In genomic region chrX:128078545-128078944, GRCh38 we compare ENCODE assay signal across 19 cellular contexts. TPM values are rescaled to one million over a fixed set of nuclear protein-coding genes. Genes with fewer than 3 reads are reported as not detected.
DNase-seq lines count a peak whose midpoint lies in the region; FAIRE-seq and TF ChIP-seq lines count a peak whose summit lies in the region.
"Had no signal": no experiment of that assay in that cellular context is flagged by ENCODE, and none has a peak within 500 bp of the region (broad histone marks: within the 10 kb centered on the region; RNA-seq: fewer than 3 reads in every experiment).

No MANE protein-coding gene starts in this region.

- H3K4me1 ChIP-seq in astrocyte (ENCODE audit: insufficient read depth, low read length) = no peaks in the 10 kb centered on the region
- H3K4me1 ChIP-seq in iPS-18a (ENCODE audit: control insufficient read depth, low read depth, low read length) = peaks cover 7% of the 10 kb centered on the region
- H3K4me1 ChIP-seq in OCI-LY7 (ENCODE audit: insufficient read depth, low read length, poor library complexity, severe bottlenecking) = no peaks in the 10 kb centered on the region
- H3K4me1 ChIP-seq: BLaER1 had no signal

- H3K9me2 ChIP-seq in OCI-LY7 (ENCODE audit: insufficient read depth, low read length) = no peaks in the 10 kb centered on the region

- FAIRE-seq in astrocyte (lab: Jason Lieb, UNC) = peak; percentile 23
- FAIRE-seq: G401.6, GM12892, GM19239, H54, HepG2 had no signal

- H3K9me3 Mint-ChIP-seq in astrocyte (ENCODE audit: unreplicated experiment) = no peaks in the 10 kb centered on the region

- H4K20me1 ChIP-seq in astrocyte (ENCODE audit: insufficient read depth, low read length) = no peaks in the 10 kb centered on the region
- H4K20me1 ChIP-seq in OCI-LY7 (ENCODE audit: insufficient read depth, low read length) = no peaks in the 10 kb centered on the region
- H4K20me1 ChIP-seq: BLaER1 had no signal

- H3K27me3 ChIP-seq in astrocyte (ENCODE audit: insufficient read depth, low read length) (no peaks in the 10 kb centered on the region), iPS-18a (ENCODE audit: control insufficient read depth, insufficient read depth, low read length) (no peaks in the 10 kb centered on the region), brain microvascular endothelial cell (replicated peaks) (no peaks in the 10 kb centered on the region)

- intact Hi-C loops in OCI-LY7 (cut with micrococcal nuclease; ENCODE audit: unreplicated experiment) = no loop called here

- CTCF ChIA-PET in OCI-LY7 (lab: Charles Lee; ENCODE audit: unreplicated experiment) = no interaction called here

- H3K4me3 Mint-ChIP-seq in astrocyte (ENCODE audit: unreplicated experiment) = no peak overlapping the region
- H3K4me3 Mint-ChIP-seq: CD8-positive, alpha-beta memory T cell had no signal

- H3K4me1 Mint-ChIP-seq in astrocyte (ENCODE audit: low read depth, unreplicated experiment) = no peaks in the 10 kb centered on the region
- H3K4me1 Mint-ChIP-seq: CD8-positive, alpha-beta memory T cell had no signal

- in situ Hi-C loops in ACHN (cut with HindIII; ENCODE audit: low pct_ligation_motif_present, low pct_unique_long_range_greater_than_20kb, low sequenced_read_pairs) = no loop called here
- in situ Hi-C loops in brain microvascular endothelial cell (cut with HindIII; ENCODE audit: low pct_ligation_motif_present, low sequenced_read_pairs) = no loop called here

- H3K27ac ChIP-seq in astrocyte (ENCODE audit: low read depth, low read length) = no peak overlapping the region
- H3K27ac ChIP-seq in iPS-18a (ENCODE audit: low read length) = peak overlapping the region; percentile 15
- no peak overlapping the region for H3K27ac ChIP-seq in OCI-LY7 (ENCODE audit: low read depth, low read length, poor library complexity, severe bottlenecking)
- H3K27ac ChIP-seq in brain microvascular endothelial cell = no peak overlapping the region
- H3K27ac ChIP-seq: 22Rv1, BLaER1 had no signal

- no peak overlapping the region for H3K4me3 ChIP-seq in astrocyte (ENCODE audit: insufficient read depth, low read depth, low read length)
- H3K4me3 ChIP-seq in iPS-18a (ENCODE audit: low read length) = peak overlapping the region; percentile 19
- H3K4me3 ChIP-seq in OCI-LY7 (ENCODE audit: low read depth, low read length, poor library complexity, severe bottlenecking) = no peak overlapping the region
- no peak overlapping the region for H3K4me3 ChIP-seq in brain microvascular endothelial cell (ENCODE audit: low read depth, low read length)
- H3K4me3 ChIP-seq: BLaER1 had no signal

- no peaks in the 10 kb centered on the region for H3K27me3 Mint-ChIP-seq in astrocyte (ENCODE audit: low read depth, unreplicated experiment)

- no TSS peak for BruUV-seq in OCI-LY7 (replicated peaks; lab: Mats Ljungman, UMichigan)

- H3K9ac ChIP-seq in astrocyte (ENCODE audit: low read length) = no peak overlapping the region
- H3K9ac ChIP-seq in iPS-18a (ENCODE audit: low read length) = no peak overlapping the region
- H3K9ac ChIP-seq: BLaER1 had no signal

- H3K36me3 ChIP-seq in astrocyte (ENCODE audit: insufficient read depth, low read length) (no peaks in the 10 kb centered on the region), iPS-18a (ENCODE audit: control insufficient read depth, low read depth, low read length) (no peaks in the 10 kb centered on the region), OCI-LY7 (ENCODE audit: insufficient read depth, low read length) (no peaks in the 10 kb centered on the region), brain microvascular endothelial cell (replicated peaks) (no peaks in the 10 kb centered on the region)
- H3K36me3 ChIP-seq: BLaER1 had no signal

- no peaks in the 10 kb centered on the region for H3K36me3 Mint-ChIP-seq in astrocyte (ENCODE audit: low read depth, unreplicated experiment)
- H3K36me3 Mint-ChIP-seq: CD8-positive, alpha-beta memory T cell had no signal

- H3K9me3 ChIP-seq in astrocyte (ENCODE audit: insufficient read depth, low read depth, low read length) = no peaks in the 10 kb centered on the region
- peaks cover 14% of the 10 kb centered on the region for H3K9me3 ChIP-seq in iPS-18a (ENCODE audit: control insufficient read depth, low read depth, low read length)
- H3K9me3 ChIP-seq in OCI-LY7 (ENCODE audit: low read length) = no peaks in the 10 kb centered on the region
- H3K9me3 ChIP-seq: BLaER1 had no signal

- POLR2A ChIA-PET in OCI-LY7 (lab: Charles Lee) = no interaction called here

- no peak overlapping the region for H3K27ac Mint-ChIP-seq in astrocyte (ENCODE audit: unreplicated experiment)
- H3K27ac Mint-ChIP-seq: CD8-positive, alpha-beta memory T cell had no signal

- H2AFZ ChIP-seq in astrocyte (ENCODE audit: low read depth, low read length) = no peak overlapping the region
- H2AFZ ChIP-seq in OCI-LY7 (ENCODE audit: low read length) = no peak overlapping the region

- DNase-seq in DMS53 (lab: John Stamatoyannopoulos, UW) (peak; percentile 0), DMS53 treated with DMSO at 0.1 percent for 48 hours (lab: John Stamatoyannopoulos, UW; ENCODE audit: unreplicated experiment) (no peak), astrocyte (ENCODE audit: low read depth) (no peak), OCI-LY7 (ENCODE audit: low spot score) (no peak), ACHN (no peak), brain microvascular endothelial cell (no peak), NCI-H2196 (lab: John Stamatoyannopoulos, UW; ENCODE audit: unreplicated experiment) (no peak)
- DNase-seq: AML-193; CD8-positive, alpha-beta memory T cell; DMS79 had no signal

- H3K4me2 ChIP-seq in astrocyte (ENCODE audit: low read length) = no peak overlapping the region
- H3K4me2 ChIP-seq in OCI-LY7 (ENCODE audit: low read length) = no peak overlapping the region
- H3K4me2 ChIP-seq: BLaER1 had no signal

- TF ChIP-seq CTCF in astrocyte (IDR thresholded peaks at IDR 0.05; ENCODE audit: insufficient read depth, low read depth, low read length) (no peak), OCI-LY7 (conservative IDR thresholded peaks at IDR 0.05; ENCODE audit: low read length) (no peak), brain microvascular endothelial cell (IDR thresholded peaks at IDR 0.05; ENCODE audit: low read depth, low read length, missing control alignments) (no peak)

- no peaks in the 10 kb centered on the region for H3K79me2 ChIP-seq in astrocyte (ENCODE audit: insufficient read depth, low read length)
- H3K79me2 ChIP-seq in OCI-LY7 (ENCODE audit: insufficient read depth, low read depth, low read length) = no peaks in the 10 kb centered on the region

RNA-seq across cellular contexts. Expression of gene ACTRT1, which starts 26.3 kb away (rescaled TPM):
- total RNA-seq in astrocyte = not detected in 2 replicates
- not detected in 2 replicates for total RNA-seq in OCI-LY7 (2014; rRNA removed; shearing (Covaris generic))
- not detected in 2 replicates for total RNA-seq in OCI-LY7 (2022)
- total RNA-seq: A673; CD8-positive, alpha-beta memory T cell; HepG2 had no signal
